In the genomic region with DNA sequence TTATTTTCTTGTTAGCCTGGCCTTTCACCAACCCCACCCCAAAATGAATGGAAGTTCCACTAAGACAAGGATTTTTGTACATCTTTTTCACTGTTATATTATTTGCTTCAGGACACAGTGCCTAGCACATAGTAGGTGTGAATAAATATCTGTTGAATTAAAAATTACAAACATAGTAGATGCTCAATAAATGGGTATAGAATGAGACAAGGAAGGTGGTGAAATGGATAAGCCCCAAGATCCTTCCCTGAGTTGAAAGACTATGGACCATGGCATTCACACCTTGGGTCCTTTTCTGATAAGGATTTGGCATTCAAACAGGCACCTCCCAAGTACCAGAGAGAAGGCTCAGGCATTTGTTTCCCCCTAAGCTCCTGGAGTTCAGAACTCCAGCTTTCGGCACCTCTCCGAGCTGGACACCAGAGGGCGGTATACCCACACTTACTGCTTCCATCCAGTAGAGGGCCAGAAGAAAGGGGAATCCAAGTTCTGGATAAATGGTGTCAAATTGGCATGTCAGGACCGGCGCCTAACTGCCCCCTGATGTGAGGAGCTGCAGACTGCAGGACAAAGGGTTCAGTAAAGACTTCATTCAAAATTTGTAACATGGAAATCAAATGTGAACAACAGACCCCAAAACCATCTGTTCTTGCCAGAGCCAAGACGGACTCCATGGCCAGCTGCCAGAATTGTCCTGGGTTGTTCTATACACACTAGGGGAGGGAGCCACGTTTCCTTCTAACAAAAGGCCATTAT, we compare ENCODE assay signal across 8 cellular contexts.
DNase-seq lines count a peak whose midpoint lies in the region; ATAC-seq, FAIRE-seq and TF ChIP-seq lines count a peak whose summit lies in the region.

No MANE protein-coding gene starts in this region.

- DNase-seq in GM12891 (ENCODE audit: insufficient read length, low spot score) (peak; percentile 14), NCI-H2107 (lab: John Stamatoyannopoulos, UW) (peak; percentile 40), WERI-Rb-1 (peak; percentile 53), caudate nucleus (lab: John Stamatoyannopoulos, UW) (peak in 57 of 61 donors; percentile 2 to 91 (median 46)), kidney (peak; percentile 80), OCI-M2 (lab: John Stamatoyannopoulos, UW; ENCODE audit: unreplicated experiment) (no peak)
- peak; percentile 21 to 47 (median 26) for DNase-seq in stimulated activated CD4-positive, alpha-beta T cell treated with anti-CD3 and anti-CD28 coated beads, Interleukin-1b, Interleukin-23, amount 100 ng/mL, for 24 hours (ENCODE audit: low read depth in 4 of 4, low spot score in 1 of 4)

- peak; percentile 93 for TF ChIP-seq CTCF in WERI-Rb-1 (IDR thresholded peaks at IDR 0.05; ENCODE audit: low read depth, low read length)
- peak; percentile 82 for TF ChIP-seq CTCF in kidney (IDR thresholded peaks at IDR 0.05; ENCODE audit: borderline replicate concordance, extremely low read depth, insufficient read depth)

- H3K27me3 ChIP-seq in WERI-Rb-1 (ENCODE audit: insufficient read depth, low read depth, severe bottlenecking): peaks cover 25% of the 10 kb centered on the region

- H3K27ac ChIP-seq in WERI-Rb-1 (no peak overlapping the region), caudate nucleus (ENCODE audit: low read depth, low read length) (no peak overlapping the region), kidney (ENCODE audit: low read depth in 2 of 2, low read length in 2 of 2) (no peak overlapping the region)

- intact Hi-C loops in kidney (cut with DNase I): no loop called here

- H3K9ac ChIP-seq in kidney (ENCODE audit: low read length in 2 of 2): no peak overlapping the region

- no peak for TF ChIP-seq POLR2A in GM12891 (IDR thresholded peaks at IDR 0.05; ENCODE audit: low read depth, low read length)

- H3K4me1 ChIP-seq in kidney (ENCODE audit: control insufficient read depth in 1 of 2, insufficient read depth in 1 of 2, low read depth in 1 of 2, low read length in 2 of 2): no peaks in the 10 kb centered on the region

- H3K36me3 ChIP-seq in WERI-Rb-1 (no peaks in the 10 kb centered on the region), kidney (ENCODE audit: control insufficient read depth in 1 of 2, insufficient read depth in 2 of 2, low read length in 2 of 2) (no peaks in the 10 kb centered on the region)

- H3K9me3 ChIP-seq in WERI-Rb-1 (ENCODE audit: severe bottlenecking): no peaks in the 10 kb centered on the region
- H3K9me3 ChIP-seq in kidney (ENCODE audit: control insufficient read depth in 1 of 2, low read length in 2 of 2): no peaks in the 10 kb centered on the region

- ATAC-seq in HG02798 (IDR thresholded peaks at IDR 0.05; ENCODE audit: poor library complexity, unreplicated experiment): peak; percentile 81

- H3K4me3 ChIP-seq in WERI-Rb-1 (ENCODE audit: low read depth, low read length) (no peak overlapping the region), kidney (ENCODE audit: low read length in 2 of 2) (peak overlapping the region in 1 of 2 donors; percentile 38)

- peak; percentile 50 for FAIRE-seq in GM12891 (lab: Jason Lieb, UNC)
- no peak for FAIRE-seq in kidney (lab: Jason Lieb, UNC)

TF ChIP-seq in GM12891, 5 proteins besides CTCF, POLR2A, EP300 and RAD21:
- TF ChIP-seq POU2F2 (IDR thresholded peaks at IDR 0.05; ENCODE audit: low read depth, low read length) (no peak), SPI1 (IDR thresholded peaks at IDR 0.05; ENCODE audit: low read depth, low read length) (no peak), PAX5 (IDR thresholded peaks at IDR 0.05; ENCODE audit: insufficient read depth, low read length, severe bottlenecking) (no peak), TAF1 (IDR thresholded peaks at IDR 0.05; ENCODE audit: low read depth, low read length) (no peak), POLR2AphosphoS5 (IDR thresholded peaks at IDR 0.05; ENCODE audit: low read depth, low read length) (no peak)
